8 cellular contexts compared by ENCODE assay signal in genomic region chr13:40770609-40770933, GRCh38. TPM values are rescaled to one million over a fixed set of nuclear protein-coding genes. Genes with fewer than 3 reads are reported as not detected.
DNase-seq lines count a peak whose midpoint lies in the region; ATAC-seq and TF ChIP-seq lines count a peak whose summit lies in the region.

No MANE protein-coding gene starts in this region.

- intact Hi-C loops in activated CD4-positive, alpha-beta T cell treated with anti-CD3 and anti-CD28 coated beads, Interleukin-2, amount 10 ng/mL, durations not matched to agents 24 days and 14 days (cut with micrococcal nuclease) = loop anchor here (2.0 to 10.0 kb wide), 4 partner anchors 18 to 424 kb away; partner anchors contain the start of genes FOXO1, KBTBD7 and SLC25A15

- under 1% methylated on average over 9 of the region's 9 CpGs for WGBS in suprapubic skin

- peaks cover 27% of the 10 kb centered on the region for H3K4me1 Mint-ChIP-seq in activated CD4-positive, alpha-beta T cell treated with anti-CD3 and anti-CD28 coated beads, Interleukin-2, amount 10 ng/mL, durations not matched to agents 24 days and 14 days

- no peaks in the 10 kb centered on the region for H3K9me3 Mint-ChIP-seq in activated CD4-positive, alpha-beta T cell treated with anti-CD3 and anti-CD28 coated beads, Interleukin-2, amount 10 ng/mL, durations not matched to agents 24 days and 14 days

- no peak for TF ChIP-seq EP300 in suprapubic skin (IDR thresholded peaks at IDR 0.05)

- H3K27me3 ChIP-seq in suprapubic skin = no peaks in the 10 kb centered on the region

- H3K27ac Mint-ChIP-seq in activated CD4-positive, alpha-beta T cell treated with anti-CD3 and anti-CD28 coated beads, Interleukin-2, amount 10 ng/mL, durations not matched to agents 24 days and 14 days = peak overlapping the region; percentile 98

- peak overlapping the region; percentile 90 for H3K4me3 ChIP-seq in suprapubic skin

- H3K36me3 ChIP-seq in suprapubic skin = peaks cover 6% of the 10 kb centered on the region

- no peak for TF ChIP-seq POLR2A in suprapubic skin (IDR thresholded peaks at IDR 0.05)

- H3K4me1 ChIP-seq in suprapubic skin = peaks cover 17% of the 10 kb centered on the region

- H3K27ac ChIP-seq in angular gyrus (ENCODE audit: low read depth, low read length) = peak overlapping the region; percentile 75
- H3K27ac ChIP-seq in suprapubic skin = peak overlapping the region; percentile 91

- H3K27me3 Mint-ChIP-seq in activated CD4-positive, alpha-beta T cell treated with anti-CD3 and anti-CD28 coated beads, Interleukin-2, amount 10 ng/mL, durations not matched to agents 24 days and 14 days = no peaks in the 10 kb centered on the region

- TF ChIP-seq CTCF in suprapubic skin (IDR thresholded peaks at IDR 0.05) = no peak

- H3K9me3 ChIP-seq in suprapubic skin = no peaks in the 10 kb centered on the region

- peak overlapping the region; percentile 98 for H3K4me3 Mint-ChIP-seq in activated CD4-positive, alpha-beta T cell treated with anti-CD3 and anti-CD28 coated beads, Interleukin-2, amount 10 ng/mL, durations not matched to agents 24 days and 14 days

- DNase-seq in activated CD4-positive, alpha-beta T cell treated with anti-CD3 and anti-CD28 coated beads, Interleukin-2, amount 10 ng/mL, durations not matched to agents 24 days and 14 days = no peak
- no peak for DNase-seq in activated CD4-positive, alpha-beta T cell treated with anti-CD3 and anti-CD28 coated beads, Interleukin-2, amount 50 U/mL, for 1 hour
- DNase-seq in left lobe of liver (ENCODE audit: low spot score) = no peak
- no peak for DNase-seq in suprapubic skin (ENCODE audit: low spot score in 2 of 2)
- no peak for DNase-seq in DMS79 (lab: John Stamatoyannopoulos, UW)
- no peak for DNase-seq in activated effector memory CD4-positive, alpha-beta T cell treated with Interleukin-2 at 50 U/mL for 16 hours
- no peak for DNase-seq in stimulated activated CD4-positive, alpha-beta T cell treated with anti-CD3 and anti-CD28 coated beads, Interleukin-4, amount 100 ng/mL, for 4 hours

- ATAC-seq in left lobe of liver = peak; percentile 7

- H3K36me3 Mint-ChIP-seq in activated CD4-positive, alpha-beta T cell treated with anti-CD3 and anti-CD28 coated beads, Interleukin-2, amount 10 ng/mL, durations not matched to agents 24 days and 14 days (ENCODE audit: low read depth) = peaks cover 12% of the 10 kb centered on the region

RNA-seq across cellular contexts. Expression of gene MRPS31, which starts 0.4 kb away (rescaled TPM):
- 46.3 TPM in 2 replicates for total RNA-seq in activated CD4-positive, alpha-beta T cell treated with anti-CD3 and anti-CD28 coated beads, Interleukin-2, amount 10 ng/mL, durations not matched to agents 24 days and 14 days
- total RNA-seq in left lobe of liver (14.9 TPM), suprapubic skin (10 to 100 TPM; 14.4 to 34.8 (median 17.4) TPM)

RNA-seq across cellular contexts. Expression of gene SLC25A15, which starts 18.8 kb away (rescaled TPM):
- total RNA-seq in activated CD4-positive, alpha-beta T cell treated with anti-CD3 and anti-CD28 coated beads, Interleukin-2, amount 10 ng/mL, durations not matched to agents 24 days and 14 days = 22.8 and 24.2 TPM in 2 replicates
- 141 TPM for total RNA-seq in left lobe of liver
- 10 to 100 TPM in 1 of 4 donors, 1 to 10 TPM in 3; 4.2 to 12.1 (median 6.6) TPM for total RNA-seq in suprapubic skin
